ENCODE assay signal across 20 cellular contexts in the genomic region with DNA sequence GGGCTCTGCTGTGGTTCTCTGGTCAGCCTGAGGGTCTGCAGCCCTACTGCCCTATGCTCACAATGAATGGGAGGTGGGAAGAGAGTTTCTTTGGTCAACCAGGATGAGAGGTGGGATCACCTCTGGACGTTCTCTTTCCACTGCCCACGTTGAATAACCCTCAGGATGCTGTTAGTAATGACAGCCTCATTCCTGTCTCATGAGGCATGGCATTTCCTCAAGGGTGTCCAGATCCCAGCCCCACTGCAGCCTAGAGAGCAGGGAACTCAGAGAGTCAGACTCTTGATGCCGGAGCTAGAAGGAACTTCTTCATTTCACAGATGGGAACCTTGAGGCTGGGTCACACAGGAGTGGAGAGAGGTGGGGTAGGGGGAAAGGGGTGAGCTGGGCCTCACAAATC.
DNase-seq lines count a peak whose midpoint lies in the region; ATAC-seq and TF ChIP-seq lines count a peak whose summit lies in the region.
"Had no signal": no experiment of that assay in that cellular context is flagged by ENCODE, and none has a peak within 500 bp of the region (broad histone marks: within the 10 kb centered on the region; RNA-seq: fewer than 3 reads in every experiment).

No MANE protein-coding gene starts in this region.

- no peak overlapping the region for H3K4me3 ChIP-seq in fibroblast of mammary gland (ENCODE audit: control insufficient read depth, low read depth, low read length)
- H3K4me3 ChIP-seq: esophagus muscularis mucosa, heart left ventricle, K562, psoas muscle had no signal

- DNase-seq in GM03348 (ENCODE audit: low spot score), result peak; percentile 76
- peak; percentile 66 for DNase-seq in NCI-H226
- peak; percentile 6 for DNase-seq in fibroblast of mammary gland (ENCODE audit: low read depth)
- DNase-seq in renal cortical epithelial cell (ENCODE audit: low read depth), result peak; percentile 64
- DNase-seq: activated CD4-positive, CD25-positive, alpha-beta regulatory T cell; activated CD8-positive, alpha-beta memory T cell treated with anti-CD3 and anti-CD28 coated beads for 24 hours; caudate nucleus; GOT3; heart left ventricle; kidney; NCI-H1048; NCI-H2081 treated with DMSO at 0.1 percent for 48 hours; psoas muscle; stimulated activated CD4-positive, alpha-beta T cell treated with anti-CD3 and anti-CD28 coated beads, Interleukin-4, amount 100 ng/mL, for 4 hours had no signal

- ATAC-seq in HG03045 (IDR thresholded peaks at IDR 0.05; ENCODE audit: unreplicated experiment) (no peak), HG03571 (IDR thresholded peaks at IDR 0.05; ENCODE audit: unreplicated experiment) (no peak), HG02884 (IDR thresholded peaks at IDR 0.05; ENCODE audit: unreplicated experiment) (no peak)
- ATAC-seq: heart left ventricle; K562; natural killer cell treated with Interleukin-12 subunit alpha and Interleukin-12 subunit beta and Interleukin-15 and Interleukin-18, amount 100 ng/mL, for 72 hours; psoas muscle had no signal

- TF ChIP-seq CTCF in fibroblast of mammary gland (conservative IDR thresholded peaks at IDR 0.05; ENCODE audit: control insufficient read depth, insufficient read depth, low read depth, low read length), result no peak

Comparison
In these comparisons a context has a peak if more than half of its experiments do, and no peak if none do; other contexts are left out.
1. DNase-seq: peak in every context shown above with its lines; median percentile 76 in GM03348; 66 in NCI-H226; 64 in renal cortical epithelial cell; 6 in fibroblast of mammary gland.